In genomic region chr5:150222906-150223305, GRCh38 we compare ENCODE assay signal across 9 cellular contexts. TPM values are rescaled to one million over a fixed set of nuclear protein-coding genes. Genes with fewer than 3 reads are reported as not detected.
"Had no signal": no experiment of that assay in that cellular context is flagged by ENCODE, and none has a peak within 500 bp of the region (broad histone marks: within the 10 kb centered on the region; RNA-seq: fewer than 3 reads in every experiment).

No MANE protein-coding gene starts in this region.

- ATAC-seq: GM23338, HCT116, K562 had no signal

- H3K4me3 Mint-ChIP-seq: GM23338, HFFc6 had no signal

- H3K36me3 ChIP-seq: HAP-1 had no signal

- H3K4me1 ChIP-seq: HAP-1 had no signal

- H3K27ac Mint-ChIP-seq: GM23338, HFFc6 had no signal

- H3K9me3 Mint-ChIP-seq: GM23338, HFFc6 had no signal

- H3K4me1 Mint-ChIP-seq: GM23338 had no signal

- H3K9me3 ChIP-seq: HAP-1 had no signal

- DNase-seq: H7, HFFc6, IMR-90, KG1 had no signal

- H3K4me3 ChIP-seq: GM23338, HAP-1, K562 had no signal

RNA-seq across cellular contexts. Expression of gene SLC6A7, which starts 33.0 kb away (rescaled TPM):
- total RNA-seq: GM23338, H4, H7, HFFc6, K562 had no signal

RNA-seq across cellular contexts. Expression of gene CDX1, which starts 56.3 kb away (rescaled TPM):
- total RNA-seq: GM23338, H4 had no signal
